10 cellular contexts compared by ENCODE assay signal in genomic region chr14:51865953-51866747, GRCh38. TPM values are rescaled to one million over a fixed set of nuclear protein-coding genes. Genes with fewer than 3 reads are reported as not detected.
A peak's percentile ranks its signal among the peaks of the same experiment; 100 is the strongest.
DNase-seq lines count a peak whose midpoint lies in the region; ATAC-seq and TF ChIP-seq lines count a peak whose summit lies in the region.
"Had no signal": no experiment of that assay in that cellular context is flagged by ENCODE, and none has a peak within 500 bp of the region (broad histone marks: within the 10 kb centered on the region; RNA-seq: fewer than 3 reads in every experiment).

No MANE protein-coding gene starts in this region.

- peaks cover 37% of the 10 kb centered on the region for H3K36me3 Mint-ChIP-seq in activated CD8-positive, alpha-beta memory T cell treated with anti-CD3 and anti-CD28 coated beads, Interleukin-2, amount 10 ng/mL, durations not matched to agents 7 days and 5 days
- H3K36me3 Mint-ChIP-seq in WTC11: no peaks in the 10 kb centered on the region
- peaks cover 0 to 10% of the 10 kb centered on the region in 2 donors for H3K36me3 Mint-ChIP-seq in stimulated activated naive B cell treated with anti-CD40 and anti-IgM and Interleukin-4, amounts not matched to agents 10 μg/mL and 1 μg/mL and 100 μg/mL, for 72 hours
- H3K36me3 Mint-ChIP-seq: mesothelial cell of epicardium had no signal

- no peak overlapping the region for H3K27ac Mint-ChIP-seq in activated CD8-positive, alpha-beta memory T cell treated with anti-CD3 and anti-CD28 coated beads, Interleukin-2, amount 10 ng/mL, durations not matched to agents 7 days and 5 days
- H3K27ac Mint-ChIP-seq in WTC11: no peak overlapping the region
- no peak overlapping the region for H3K27ac Mint-ChIP-seq in stimulated activated naive B cell treated with anti-CD40 and anti-IgM and Interleukin-4, amounts not matched to agents 10 μg/mL and 1 μg/mL and 100 μg/mL, for 72 hours
- H3K27ac Mint-ChIP-seq: mesothelial cell of epicardium had no signal

- no peaks in the 10 kb centered on the region for H3K9me3 Mint-ChIP-seq in activated CD8-positive, alpha-beta memory T cell treated with anti-CD3 and anti-CD28 coated beads, Interleukin-2, amount 10 ng/mL, durations not matched to agents 7 days and 5 days (ENCODE audit: low read depth)
- no peaks in the 10 kb centered on the region for H3K9me3 Mint-ChIP-seq in WTC11
- no peaks in the 10 kb centered on the region for H3K9me3 Mint-ChIP-seq in stimulated activated naive B cell treated with anti-CD40 and anti-IgM and Interleukin-4, amounts not matched to agents 10 μg/mL and 1 μg/mL and 100 μg/mL, for 72 hours
- H3K9me3 Mint-ChIP-seq: mesothelial cell of epicardium had no signal

- CTCF ChIA-PET in activated CD8-positive, alpha-beta memory T cell treated with anti-CD3 and anti-CD28 coated beads, Interleukin-2, amount 10 ng/mL, durations not matched to agents 7 days and 5 days (lab: Charles Lee): interaction anchor here (1.6 to 3.7 kb wide), 2 partner anchors 19 to 112 kb away, joined by 3 to 14 read pairs; no protein-coding TSS in a partner anchor
- CTCF ChIA-PET in WTC11 (lab: Charles Lee): interaction anchor here (0.6 kb wide), 1 partner anchor 112 kb away, joined by 3 read pairs; no protein-coding TSS in a partner anchor

- intact Hi-C loops in sciatic nerve (cut with DNase I): no loop called here

- TF ChIP-seq CTCF in WTC11 (IDR thresholded peaks at IDR 0.05): no peak

- DNase-seq in activated CD8-positive, alpha-beta memory T cell treated with anti-CD3 and anti-CD28 coated beads, Interleukin-2, amount 10 ng/mL, durations not matched to agents 7 days and 5 days: peak; percentile 46
- no peak for DNase-seq in activated CD8-positive, alpha-beta memory T cell treated with anti-CD3 and anti-CD28 coated beads, Interleukin-2, amount 50 U/mL, for 48 hours
- DNase-seq in WTC11 (ENCODE audit: low spot score): peak; percentile 32
- DNase-seq in stimulated activated naive B cell treated with anti-CD40 and anti-IgM and Interleukin-4, amounts not matched to agents 10 μg/mL and 1 μg/mL and 100 μg/mL, for 72 hours: no peak
- no peak for DNase-seq in NAMALWA (ENCODE audit: low spot score)
- no peak for DNase-seq in sciatic nerve (ENCODE audit: low spot score)
- DNase-seq: NCI-H446 had no signal

- POLR2A ChIA-PET in WTC11 (lab: Charles Lee): no interaction called here

- ATAC-seq in activated CD8-positive, alpha-beta memory T cell treated with anti-CD3 and anti-CD28 coated beads, Interleukin-2, amount 10 ng/mL, durations not matched to agents 7 days and 5 days: peak; percentile 28
- ATAC-seq in HG02798 (IDR thresholded peaks at IDR 0.05; ENCODE audit: poor library complexity, unreplicated experiment) (peak; percentile 39), WTC11 (peak; percentile 82), GM19324 (IDR thresholded peaks at IDR 0.05; ENCODE audit: low FRiP score, unreplicated experiment) (no peak), sciatic nerve (no peak)
- ATAC-seq in stimulated activated naive B cell treated with anti-CD40 and anti-IgM and Interleukin-4, amounts not matched to agents 10 μg/mL and 1 μg/mL and 100 μg/mL, for 72 hours (replicated peaks): peak; percentile 87 to 91

- H3K27me3 Mint-ChIP-seq in activated CD8-positive, alpha-beta memory T cell treated with anti-CD3 and anti-CD28 coated beads, Interleukin-2, amount 10 ng/mL, durations not matched to agents 7 days and 5 days: no peaks in the 10 kb centered on the region
- H3K27me3 Mint-ChIP-seq in WTC11 (ENCODE audit: low read depth): peaks cover 24% of the 10 kb centered on the region
- H3K27me3 Mint-ChIP-seq in stimulated activated naive B cell treated with anti-CD40 and anti-IgM and Interleukin-4, amounts not matched to agents 10 μg/mL and 1 μg/mL and 100 μg/mL, for 72 hours: no peaks in the 10 kb centered on the region

- H3K4me3 Mint-ChIP-seq in activated CD8-positive, alpha-beta memory T cell treated with anti-CD3 and anti-CD28 coated beads, Interleukin-2, amount 10 ng/mL, durations not matched to agents 7 days and 5 days: no peak overlapping the region
- no peak overlapping the region for H3K4me3 Mint-ChIP-seq in WTC11
- H3K4me3 Mint-ChIP-seq in stimulated activated naive B cell treated with anti-CD40 and anti-IgM and Interleukin-4, amounts not matched to agents 10 μg/mL and 1 μg/mL and 100 μg/mL, for 72 hours: no peak overlapping the region
- H3K4me3 Mint-ChIP-seq: mesothelial cell of epicardium had no signal

- H3K4me1 Mint-ChIP-seq in activated CD8-positive, alpha-beta memory T cell treated with anti-CD3 and anti-CD28 coated beads, Interleukin-2, amount 10 ng/mL, durations not matched to agents 7 days and 5 days: peaks cover 25% of the 10 kb centered on the region
- peaks cover 29% of the 10 kb centered on the region for H3K4me1 Mint-ChIP-seq in WTC11
- peaks cover 23 to 32% of the 10 kb centered on the region in 2 donors for H3K4me1 Mint-ChIP-seq in stimulated activated naive B cell treated with anti-CD40 and anti-IgM and Interleukin-4, amounts not matched to agents 10 μg/mL and 1 μg/mL and 100 μg/mL, for 72 hours

TF ChIP-seq in WTC11, 78 proteins besides CTCF, POLR2A, EP300 and RAD21:
- peak; percentile 32; the same call in 1 of the 2 replicates for TF ChIP-seq RORB (CRISPR knock-in tag; IDR thresholded peaks at IDR 0.05)
- TF ChIP-seq HMGA2 (CRISPR knock-in tag; IDR thresholded peaks at IDR 0.05): no peak
- no peak for TF ChIP-seq NFYB (CRISPR knock-in tag; conservative IDR thresholded peaks at IDR 0.05; ENCODE audit: low read depth)

RNA-seq across cellular contexts. Expression of gene GNG2, which starts 5.7 kb away (rescaled TPM):
- 100 to 1,000 TPM; 243 to 257 TPM for total RNA-seq in activated CD8-positive, alpha-beta memory T cell treated with anti-CD3 and anti-CD28 coated beads, Interleukin-2, amount 10 ng/mL, durations not matched to agents 7 days and 5 days
- total RNA-seq in WTC11 (2021) (10.4 to 11.4 TPM (median 10.7 TPM) in 3 replicates), sciatic nerve (180 TPM)

Comparison
In these comparisons a context has a peak if more than half of its experiments do, and no peak if none do; other contexts are left out.
1. DNase-seq: peak in activated CD8-positive, alpha-beta memory T cell treated with anti-CD3 and anti-CD28 coated beads, Interleukin-2, amount 10 ng/mL, durations not matched to agents 7 days and 5 days (single experiment) and WTC11 (single experiment); none in activated CD8-positive, alpha-beta memory T cell treated with anti-CD3 and anti-CD28 coated beads, Interleukin-2, amount 50 U/mL, for 48 hours (single experiment), stimulated activated naive B cell treated with anti-CD40 and anti-IgM and Interleukin-4, amounts not matched to agents 10 μg/mL and 1 μg/mL and 100 μg/mL, for 72 hours (single experiment), NAMALWA (single experiment) and sciatic nerve (single experiment).
2. ATAC-seq: peak in activated CD8-positive, alpha-beta memory T cell treated with anti-CD3 and anti-CD28 coated beads, Interleukin-2, amount 10 ng/mL, durations not matched to agents 7 days and 5 days (single experiment), HG02798 (single experiment), WTC11 (single experiment) and stimulated activated naive B cell treated with anti-CD40 and anti-IgM and Interleukin-4, amounts not matched to agents 10 μg/mL and 1 μg/mL and 100 μg/mL, for 72 hours (2 of 2); none in GM19324 (single experiment) and sciatic nerve (single experiment).
3. RNA of gene GNG2, which starts 5.7 kb away (total RNA-seq): 243 to 257 TPM in activated CD8-positive, alpha-beta memory T cell treated with anti-CD3 and anti-CD28 coated beads, Interleukin-2, amount 10 ng/mL, durations not matched to agents 7 days and 5 days and 180 TPM in sciatic nerve (single experiment); 10.4 to 11.4 TPM in WTC11; every median in the first group is over 10 times any median in the second.